ENCODE assay signal across 13 cellular contexts in genomic region chr12:57816855-57817151, GRCh38. TPM values are rescaled to one million over a fixed set of nuclear protein-coding genes. Genes with fewer than 3 reads are reported as not detected.
DNase-seq lines count a peak whose midpoint lies in the region; ATAC-seq and TF ChIP-seq lines count a peak whose summit lies in the region.
"Had no signal": no experiment of that assay in that cellular context is flagged by ENCODE, and none has a peak within 500 bp of the region (broad histone marks: within the 10 kb centered on the region; RNA-seq: fewer than 3 reads in every experiment).

No MANE protein-coding gene starts in this region.

- BruUV-seq in MCF 10A (replicated peaks; lab: Mats Ljungman, UMichigan) (TSS peak; percentile 1), mammary epithelial cell (replicated peaks; lab: Mats Ljungman, UMichigan) (no TSS peak)

- H3K79me1 ChIP-seq in mesenchymal stem cell (replicated peaks; ENCODE audit: low read length, poor library complexity, severe bottlenecking): peaks cover 10% of the 10 kb centered on the region

- H2BK15ac ChIP-seq in mesenchymal stem cell (ENCODE audit: low read depth, poor library complexity, severe bottlenecking): no peak overlapping the region

- no peak overlapping the region for H3K23ac ChIP-seq in mesenchymal stem cell (ENCODE audit: low read length in 2 of 2)

- H3K4me1 Mint-ChIP-seq in MCF 10A (ENCODE audit: insufficient read depth, unreplicated experiment): peaks cover 5% of the 10 kb centered on the region

- H2BK120ac ChIP-seq in mesenchymal stem cell (ENCODE audit: low read depth, low read length): no peak overlapping the region

- no peak overlapping the region for H3K14ac ChIP-seq in mesenchymal stem cell (ENCODE audit: low read length in 2 of 2)

- no peaks in the 10 kb centered on the region for H3K9me3 ChIP-seq in mammary epithelial cell (replicated peaks; ENCODE audit: insufficient read depth, low read length)
- H3K9me3 ChIP-seq in mesenchymal stem cell (ENCODE audit: control insufficient read depth, low read length): no peaks in the 10 kb centered on the region
- no peaks in the 10 kb centered on the region for H3K9me3 ChIP-seq in upper lobe of right lung

- H3K27ac ChIP-seq in mammary epithelial cell (ENCODE audit: insufficient read depth, low read depth, low read length) (no peak overlapping the region), cingulate gyrus (ENCODE audit: low read depth, low read length) (peak overlapping the region; percentile 5), mesenchymal stem cell (ENCODE audit: low read length, poor library complexity, severe bottlenecking) (no peak overlapping the region), upper lobe of right lung (peak overlapping the region; percentile 70)
- H3K27ac ChIP-seq: cardiac muscle cell had no signal

- H3K4me2 ChIP-seq in mammary epithelial cell (ENCODE audit: insufficient read depth, low read depth, low read length) (no peak overlapping the region), mesenchymal stem cell (ENCODE audit: low read length, poor library complexity, severe bottlenecking) (no peak overlapping the region)

- no peaks in the 10 kb centered on the region for H3K9me3 Mint-ChIP-seq in MCF 10A (ENCODE audit: unreplicated experiment)
- H3K9me3 Mint-ChIP-seq: activated T-cell treated with anti-CD3 and anti-CD28 coated beads, Interleukin-2, amount 50 U/mL, for 24 hours had no signal

- no peaks in the 10 kb centered on the region for H3K36me3 ChIP-seq in mammary epithelial cell (ENCODE audit: insufficient read depth, low read length)
- H3K36me3 ChIP-seq in mesenchymal stem cell (ENCODE audit: control insufficient read depth in 1 of 2, insufficient read depth in 2 of 2, low read depth in 1 of 2, low read length in 2 of 2): peaks cover 57 to 77% of the 10 kb centered on the region in 2 experiments
- H3K36me3 ChIP-seq in upper lobe of right lung: peaks cover 38% of the 10 kb centered on the region

- peaks cover 31% of the 10 kb centered on the region for H3K36me3 Mint-ChIP-seq in MCF 10A (ENCODE audit: insufficient read depth, unreplicated experiment)

- no peak for TF ChIP-seq CTCF in MCF 10A (IDR thresholded peaks at IDR 0.05; ENCODE audit: unreplicated experiment)
- TF ChIP-seq CTCF in mammary epithelial cell (conservative IDR thresholded peaks at IDR 0.05 in 1 of 2, IDR thresholded peaks at IDR 0.05 in 1 of 2; ENCODE audit: extremely low read depth in 1 of 2, insufficient read depth in 1 of 2, low read depth in 1 of 2, low read length in 2 of 2): no peak
- no peak for TF ChIP-seq CTCF in upper lobe of right lung (IDR thresholded peaks at IDR 0.05)

- 83% methylated on average over 5 of the region's 5 CpGs for whole genome bisulfite sequencing in mammary epithelial cell (ENCODE audit: low coverage, missing lambda C conversion rate)
- 74% methylated on average over 3 of the region's 5 CpGs for WGBS in mesenchymal stem cell

- intact Hi-C loops in MCF 10A (cut with micrococcal nuclease) (no loop called here), mammary epithelial cell (cut with micrococcal nuclease) (no loop called here), upper lobe of right lung (cut with DNase I) (no loop called here)

- CTCF ChIA-PET in MCF 10A (lab: Yijun Ruan, JAX) (interaction anchor here (1.0 to 3.5 kb wide), 4 partner anchors 9 to 82 kb away, joined by 3 to 27 read pairs (median 4); no protein-coding TSS in a partner anchor), mammary epithelial cell (lab: Charles Lee; ENCODE audit: low non-redundant PET) (interaction anchor here (0.6 kb wide), 1 partner anchor 11 kb away, joined by 3 read pairs; no protein-coding TSS in a partner anchor)

- no peak overlapping the region for H2AFZ ChIP-seq in mammary epithelial cell (ENCODE audit: low read depth, low read length)
- no peak overlapping the region for H2AFZ ChIP-seq in mesenchymal stem cell (ENCODE audit: low read depth, low read length)

- no peak overlapping the region for H3K18ac ChIP-seq in mesenchymal stem cell (ENCODE audit: low read depth in 1 of 2, low read length in 2 of 2)

- H3K9ac ChIP-seq in mammary epithelial cell (ENCODE audit: insufficient read depth, low read length): no peak overlapping the region
- peak overlapping the region; percentile 10 for H3K9ac ChIP-seq in mesenchymal stem cell (ENCODE audit: low read length)

- DNase-seq in MCF 10A (ENCODE audit: unreplicated experiment): peak; percentile 39
- no peak for DNase-seq in mammary epithelial cell
- DNase-seq in mesenchymal stem cell: no peak
- no peak for DNase-seq in upper lobe of right lung
- DNase-seq in NCI-H1417 (lab: John Stamatoyannopoulos, UW): no peak
- no peak for DNase-seq in glomerular visceral epithelial cell (ENCODE audit: extremely low spot score)
- DNase-seq: activated T-cell treated with anti-CD3 and anti-CD28 coated beads, Interleukin-2, amount 50 U/mL, for 24 hours; GOT3; MM.1S; stimulated activated naive CD4-positive, alpha-beta T cell treated with Interleukin-2 at 50 U/mL for 16 hours had no signal

- H4K91ac ChIP-seq in mesenchymal stem cell (ENCODE audit: low read length): no peak overlapping the region

- no peak overlapping the region for H3K27ac Mint-ChIP-seq in MCF 10A (ENCODE audit: low read depth, unreplicated experiment)
- H3K27ac Mint-ChIP-seq: activated T-cell treated with anti-CD3 and anti-CD28 coated beads, Interleukin-2, amount 50 U/mL, for 24 hours had no signal

- H2BK5ac ChIP-seq in mesenchymal stem cell (ENCODE audit: low read depth, low read length, poor library complexity, severe bottlenecking): no peak overlapping the region

- ATAC-seq in upper lobe of right lung (peak; percentile 92), HG02642 (IDR thresholded peaks at IDR 0.05; ENCODE audit: poor library complexity, unreplicated experiment) (no peak)

- H3K4me3 ChIP-seq in mammary epithelial cell (replicated peaks in 1 of 3; ENCODE audit: insufficient read depth in 1 of 3, low read depth in 2 of 3, low read length in 3 of 3): no peak overlapping the region
- H3K4me3 ChIP-seq in mesenchymal stem cell (ENCODE audit: insufficient read depth in 1 of 2, low read depth in 1 of 2, low read length in 2 of 2): no peak overlapping the region
- H3K4me3 ChIP-seq in upper lobe of right lung: no peak overlapping the region
- H3K4me3 ChIP-seq: cardiac muscle cell had no signal

- H3K27me3 ChIP-seq in mammary epithelial cell (ENCODE audit: insufficient read depth, low read length) (no peaks in the 10 kb centered on the region), mesenchymal stem cell (ENCODE audit: control insufficient read depth in 1 of 2, insufficient read depth in 1 of 2, low read length in 2 of 2) (no peaks in the 10 kb centered on the region), upper lobe of right lung (no peaks in the 10 kb centered on the region)
- H3K27me3 ChIP-seq: cardiac muscle cell had no signal

- no peaks in the 10 kb centered on the region for H3K27me3 Mint-ChIP-seq in MCF 10A (ENCODE audit: insufficient read depth, unreplicated experiment)
- H3K27me3 Mint-ChIP-seq: activated T-cell treated with anti-CD3 and anti-CD28 coated beads, Interleukin-2, amount 50 U/mL, for 24 hours had no signal

- no peak overlapping the region for H3K4ac ChIP-seq in mesenchymal stem cell (ENCODE audit: low read depth in 1 of 2, low read length in 2 of 2)

- dilution Hi-C loops in mammary epithelial cell (cut with HindIII; ENCODE audit: low sequenced_read_pairs): loop anchor here (5.0 kb wide), 1 partner anchor 35 kb away; no protein-coding TSS in a partner anchor

- H3K4me1 ChIP-seq in mammary epithelial cell (ENCODE audit: insufficient read depth, low read length) (no peaks in the 10 kb centered on the region), mesenchymal stem cell (ENCODE audit: control insufficient read depth, insufficient read depth, low read depth, low read length) (peaks cover 8% of the 10 kb centered on the region), upper lobe of right lung (peaks cover 26% of the 10 kb centered on the region)

- H2AK5ac ChIP-seq in mesenchymal stem cell (ENCODE audit: low read length, severe bottlenecking): no peak overlapping the region

- H3K79me2 ChIP-seq in mammary epithelial cell (ENCODE audit: insufficient read depth, low read length): no peaks in the 10 kb centered on the region

- POLR2A ChIA-PET in MCF 10A (lab: Yijun Ruan, JAX): interaction anchor here (1.6 kb wide), 1 partner anchor 87 kb away, joined by 4 read pairs; no protein-coding TSS in a partner anchor

- no peak overlapping the region for H4K8ac ChIP-seq in mesenchymal stem cell (ENCODE audit: low read length)

- in situ Hi-C loops in mammary epithelial cell (cut with MboI; ENCODE audit: low sequenced_read_pairs in 2 of 2): no loop called here

- H2BK12ac ChIP-seq in mesenchymal stem cell (ENCODE audit: low read length in 2 of 2): no peak overlapping the region

- no peaks in the 10 kb centered on the region for H4K20me1 ChIP-seq in mammary epithelial cell (ENCODE audit: insufficient read depth, low read length)

- H3K4me3 Mint-ChIP-seq in MCF 10A (ENCODE audit: unreplicated experiment): no peak overlapping the region
- H3K4me3 Mint-ChIP-seq: activated T-cell treated with anti-CD3 and anti-CD28 coated beads, Interleukin-2, amount 50 U/mL, for 24 hours had no signal

RNA-seq across cellular contexts. Expression of gene AVIL, which starts 1.7 kb away (rescaled TPM):
- 1.7 and 1.9 TPM in 2 replicates for total RNA-seq in MCF 10A (2022)
- total RNA-seq in mammary epithelial cell: 1 to 10 TPM; 1.8 to 2.5 TPM
- polyA plus RNA-seq in mammary epithelial cell: 0.40 TPM
- polyA minus RNA-seq in mammary epithelial cell: 3.3 TPM
- 1.6 TPM for polyA plus RNA-seq in mesenchymal stem cell (2013, experiment 1 of 2)
- polyA plus RNA-seq in mesenchymal stem cell (2013, experiment 2 of 2): 1.8 TPM
- 11.3 TPM for total RNA-seq in upper lobe of right lung

RNA-seq across cellular contexts. Expression of gene CTDSP2, which starts 29.7 kb away (rescaled TPM):
- total RNA-seq in MCF 10A (2022) (73.4 and 76.5 TPM in 2 replicates), mammary epithelial cell (10 to 100 TPM; 51.3 to 76.1 TPM), upper lobe of right lung (217 TPM)
- polyA plus RNA-seq in mammary epithelial cell: 56.4 TPM
- 204 TPM for polyA minus RNA-seq in mammary epithelial cell
- 136 TPM for polyA plus RNA-seq in mesenchymal stem cell (2013, experiment 1 of 2)
- polyA plus RNA-seq in mesenchymal stem cell (2013, experiment 2 of 2): 129 TPM

RNA-seq across cellular contexts. Expression of gene TSFM, which starts 34.2 kb away (rescaled TPM):
- total RNA-seq in MCF 10A (2022): 28.4 and 32.6 TPM in 2 replicates
- total RNA-seq in mammary epithelial cell: 10 to 100 TPM; 11.8 to 27.0 TPM
- polyA plus RNA-seq in mammary epithelial cell: 23.8 TPM
- 34.6 TPM for polyA minus RNA-seq in mammary epithelial cell
- polyA plus RNA-seq in mesenchymal stem cell (2013, experiment 1 of 2): 24.5 TPM
- polyA plus RNA-seq in mesenchymal stem cell (2013, experiment 2 of 2): 25.4 TPM
- total RNA-seq in upper lobe of right lung: 24.3 TPM

RNA-seq across cellular contexts. Expression of gene EEF1AKMT3, which starts 44.4 kb away (rescaled TPM):
- total RNA-seq in MCF 10A (2022) (7.6 and 8.1 TPM in 2 replicates), mammary epithelial cell (1 to 10 TPM; 6.8 to 8.2 TPM), upper lobe of right lung (8.0 TPM)
- polyA plus RNA-seq in mammary epithelial cell: 4.4 TPM
- 0.21 TPM for polyA minus RNA-seq in mammary epithelial cell
- polyA plus RNA-seq in mesenchymal stem cell (2013, experiment 1 of 2): 6.7 TPM
- 6.8 TPM for polyA plus RNA-seq in mesenchymal stem cell (2013, experiment 2 of 2)

RNA-seq across cellular contexts. Expression of gene METTL1, which starts 44.9 kb away (rescaled TPM):
- total RNA-seq in MCF 10A (2022): 26.2 and 40.6 TPM in 2 replicates
- 10 to 100 TPM in 1 of 2 donors, 1 to 10 TPM in 1; 7.7 to 28.7 TPM for total RNA-seq in mammary epithelial cell
- 29.6 TPM for polyA plus RNA-seq in mammary epithelial cell
- 27.4 TPM for polyA minus RNA-seq in mammary epithelial cell
- 8.6 TPM for polyA plus RNA-seq in mesenchymal stem cell (2013, experiment 1 of 2)
- 10.3 TPM for polyA plus RNA-seq in mesenchymal stem cell (2013, experiment 2 of 2)
- 26.9 TPM for total RNA-seq in upper lobe of right lung

Comparison
In these comparisons a context has a peak if more than half of its experiments do, and no peak if none do; other contexts are left out.
1. H3K27ac ChIP-seq: peak in cingulate gyrus (single experiment) and upper lobe of right lung (single experiment); none in mammary epithelial cell (single experiment) and mesenchymal stem cell (single experiment).